ENCODE assay signal across 8 cellular contexts in the genomic region with DNA sequence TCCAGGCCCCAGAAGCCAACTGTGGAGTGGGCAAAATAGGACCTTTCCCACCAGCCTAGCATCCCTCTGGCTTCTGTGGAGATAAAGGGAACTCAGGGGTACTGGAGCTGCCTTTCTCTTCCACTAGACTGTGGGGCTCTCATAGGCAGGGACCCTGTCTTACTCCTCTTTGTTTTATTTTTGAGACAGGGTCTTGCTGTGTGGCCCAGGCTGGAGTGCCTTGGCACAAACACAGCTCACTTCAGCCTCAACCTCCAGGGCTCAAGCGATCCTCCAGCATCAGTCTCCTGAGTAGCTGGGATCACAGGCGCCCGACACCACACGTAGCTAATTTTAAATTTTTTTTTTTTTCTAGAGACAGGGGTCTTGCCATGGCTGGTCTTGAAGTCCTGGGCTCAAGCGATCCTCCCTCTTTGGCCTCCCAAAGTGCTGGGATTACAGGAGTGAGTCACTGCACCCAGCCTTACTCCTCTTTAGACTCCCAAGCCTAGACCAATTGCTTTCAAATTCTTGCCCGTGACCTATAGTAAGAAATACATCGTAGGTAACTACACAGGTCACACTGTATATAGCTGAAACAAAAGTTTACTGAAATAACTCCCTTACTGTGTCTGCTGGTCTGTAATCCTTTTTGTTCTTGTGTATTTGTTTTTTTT. TPM values are rescaled to one million over a fixed set of nuclear protein-coding genes. Genes with fewer than 3 reads are reported as not detected.
DNase-seq lines count a peak whose midpoint lies in the region; ATAC-seq and TF ChIP-seq lines count a peak whose summit lies in the region.

No MANE protein-coding gene starts in this region.

- H2AK9ac ChIP-seq in IMR-90 (replicated peaks; ENCODE audit: low read depth, low read length, poor library complexity) = peak overlapping the region; percentile 99

- H3K56ac ChIP-seq in IMR-90 (ENCODE audit: extremely low read depth, insufficient read depth, low read length) = peak overlapping the region; percentile 40; the same call in 1 of the 2 replicates

- H3K4me1 Mint-ChIP-seq in central memory CD8-positive, alpha-beta T cell = peaks cover 40% of the 10 kb centered on the region
- peaks cover 29 to 30% of the 10 kb centered on the region in 2 donors for H3K4me1 Mint-ChIP-seq in natural killer cell treated with Interleukin-12 subunit alpha and Interleukin-12 subunit beta and Interleukin-15 and Interleukin-18, amount 100 ng/mL, for 72 hours (ENCODE audit: low read depth in 2 of 2)

- H3K9me1 ChIP-seq in IMR-90 (ENCODE audit: insufficient read depth, low read length) = peaks cover 24% of the 10 kb centered on the region

- no peak for ATAC-seq in IMR-90 (ENCODE audit: low read depth)
- ATAC-seq in central memory CD8-positive, alpha-beta T cell (replicated peaks; ENCODE audit: extremely low read depth, poor library complexity, severe bottlenecking) = no peak
- no peak for ATAC-seq in natural killer cell treated with Interleukin-12 subunit alpha and Interleukin-12 subunit beta and Interleukin-15 and Interleukin-18, amount 100 ng/mL, for 72 hours
- no peak for ATAC-seq in GM18502 (IDR thresholded peaks at IDR 0.05; ENCODE audit: poor library complexity, unreplicated experiment)
- no peak for ATAC-seq in HG03097 (IDR thresholded peaks at IDR 0.05; ENCODE audit: low FRiP score, unreplicated experiment)
- no peak for ATAC-seq in GM19035 (IDR thresholded peaks at IDR 0.05; ENCODE audit: unreplicated experiment)

- peaks cover 5 to 47% of the 10 kb centered on the region in 2 experiments; a peak in 2 of 4 replicates for H3K79me1 ChIP-seq in IMR-90 (ENCODE audit: low read depth in 1 of 2, low read length in 2 of 2)

- H3K23ac ChIP-seq in IMR-90 (ENCODE audit: low read depth, low read length) = peak overlapping the region; percentile 90

- no peaks in the 10 kb centered on the region for H3K9me3 Mint-ChIP-seq in central memory CD8-positive, alpha-beta T cell
- H3K9me3 Mint-ChIP-seq in natural killer cell treated with Interleukin-12 subunit alpha and Interleukin-12 subunit beta and Interleukin-15 and Interleukin-18, amount 100 ng/mL, for 72 hours = no peaks in the 10 kb centered on the region

- peak overlapping the region; percentile 4 to 68; a peak in 2 of 4 replicates for H4K8ac ChIP-seq in IMR-90 (ENCODE audit: low read depth in 2 of 2, low read length in 2 of 2)

- peak overlapping the region; percentile 64 for H2BK120ac ChIP-seq in IMR-90 (ENCODE audit: low read depth, low read length)

- H3K18ac ChIP-seq in IMR-90 (ENCODE audit: low read depth, low read length) = peak overlapping the region; percentile 77

- H4K20me1 ChIP-seq in IMR-90 (ENCODE audit: insufficient read depth, low read length) = peaks cover 57% of the 10 kb centered on the region

- H3K36me3 Mint-ChIP-seq in central memory CD8-positive, alpha-beta T cell (ENCODE audit: insufficient read depth) = peaks cover 16% of the 10 kb centered on the region
- no peaks in the 10 kb centered on the region for H3K36me3 Mint-ChIP-seq in natural killer cell treated with Interleukin-12 subunit alpha and Interleukin-12 subunit beta and Interleukin-15 and Interleukin-18, amount 100 ng/mL, for 72 hours

- peak overlapping the region; percentile 53 for H3K9ac ChIP-seq in IMR-90 (ENCODE audit: low read depth, low read length)

- H3K27me3 ChIP-seq in IMR-90 (ENCODE audit: control insufficient read depth, insufficient read depth, low read length) = no peaks in the 10 kb centered on the region

- TSS peak; percentile 30 for BruUV-seq in IMR-90 (replicated peaks; lab: Mats Ljungman, UMichigan)

- H3K27ac Mint-ChIP-seq in central memory CD8-positive, alpha-beta T cell (ENCODE audit: low read depth) = peak overlapping the region; percentile 81
- peak overlapping the region; percentile 79 to 89 for H3K27ac Mint-ChIP-seq in natural killer cell treated with Interleukin-12 subunit alpha and Interleukin-12 subunit beta and Interleukin-15 and Interleukin-18, amount 100 ng/mL, for 72 hours

- no peaks in the 10 kb centered on the region for H3K27me3 Mint-ChIP-seq in central memory CD8-positive, alpha-beta T cell
- no peaks in the 10 kb centered on the region for H3K27me3 Mint-ChIP-seq in natural killer cell treated with Interleukin-12 subunit alpha and Interleukin-12 subunit beta and Interleukin-15 and Interleukin-18, amount 100 ng/mL, for 72 hours

- dilution Hi-C loops in IMR-90 (cut with HindIII; ENCODE audit: low sequenced_read_pairs, unreplicated experiment) = no loop called here

- TF ChIP-seq POLR2A in IMR-90 (IDR thresholded peaks at IDR 0.05; ENCODE audit: low read depth, low read length) = no peak; the same call in 1 of the 2 replicates

- peaks cover 30% of the 10 kb centered on the region for H3K4me1 ChIP-seq in IMR-90 (ENCODE audit: control insufficient read depth, insufficient read depth, low read length)

- in situ Hi-C loops in IMR-90 (cut with MboI; ENCODE audit: low sequenced_read_pairs) = loop anchor here (10.0 kb wide), 1 partner anchor 351 kb away; the partner anchor contains the start of genes ATPAF2 and GID4

- H3K14ac ChIP-seq in IMR-90 (replicated peaks; ENCODE audit: low read depth, low read length) = peak overlapping the region; percentile 86

- H2AK5ac ChIP-seq in IMR-90 (ENCODE audit: low read depth, low read length) = peak overlapping the region; percentile 72

- H3K27ac ChIP-seq in IMR-90 (ENCODE audit: insufficient read depth, low read length) = peak overlapping the region; percentile 81

- POLR2A ChIA-PET in IMR-90 (lab: Charles Lee; ENCODE audit: unreplicated experiment) = no interaction called here

- H3K4me2 ChIP-seq in IMR-90 (ENCODE audit: low read depth, low read length) = peak overlapping the region; percentile 87

- no peak for DNase-seq in AG09309 (ENCODE audit: low read depth)
- DNase-seq in IMR-90 = no peak
- DNase-seq in central memory CD8-positive, alpha-beta T cell (ENCODE audit: low spot score in 2 of 2) = no peak
- DNase-seq in natural killer cell treated with Interleukin-12 subunit alpha and Interleukin-12 subunit beta and Interleukin-15 and Interleukin-18, amount 100 ng/mL, for 72 hours (ENCODE audit: low spot score) = no peak
- no peak for DNase-seq in NCI-H2227 (lab: John Stamatoyannopoulos, UW; ENCODE audit: unreplicated experiment)

- H2AFZ ChIP-seq in IMR-90 (replicated peaks; ENCODE audit: low read length, poor library complexity) = peak overlapping the region; percentile 92

- H2BK15ac ChIP-seq in IMR-90 (ENCODE audit: low read depth, low read length) = peak overlapping the region; percentile 54; the same call in 2 of the 3 replicates

- no peaks in the 10 kb centered on the region for H3K9me3 ChIP-seq in IMR-90 (ENCODE audit: control insufficient read depth, insufficient read depth, low read length)

- no peak for TF ChIP-seq RAD21 in IMR-90 (IDR thresholded peaks at IDR 0.05; ENCODE audit: low read length)

- H3K36me3 ChIP-seq in IMR-90 (ENCODE audit: control insufficient read depth, insufficient read depth, low read length) = no peaks in the 10 kb centered on the region

- H3K4me3 ChIP-seq in AG09309 (ENCODE audit: control insufficient read depth, low read depth, low read length) (peak overlapping the region; percentile 75), IMR-90 (ENCODE audit: insufficient read depth, low read depth, low read length) (peak overlapping the region; percentile 70)

- H2BK5ac ChIP-seq in IMR-90 (ENCODE audit: low read depth, low read length, poor library complexity, severe bottlenecking) = peak overlapping the region; percentile 77

- peak overlapping the region; percentile 82 for H4K91ac ChIP-seq in IMR-90 (ENCODE audit: insufficient read depth, low read depth, low read length)

- CTCF ChIA-PET in IMR-90 (lab: Yijun Ruan, JAX) = no interaction called here

- no CpG with 5 or more reads among the region's 7 CpGs for whole genome bisulfite sequencing in IMR-90 (ENCODE audit: extremely low coverage in 2 of 2, insufficient read length in 1 of 2), 2 experiments

- intact Hi-C loops in IMR-90 (cut with micrococcal nuclease) = loop anchor here (5.0 to 10.0 kb wide), 4 partner anchors 38 to 348 kb away; no protein-coding TSS in a partner anchor

- peak overlapping the region; percentile 69 for H2BK20ac ChIP-seq in IMR-90 (ENCODE audit: low read depth, low read length)

- TF ChIP-seq CTCF in AG09309 (IDR thresholded peaks at IDR 0.05; ENCODE audit: control insufficient read depth, insufficient read depth, low read depth, low read length, missing control alignments) (no peak), IMR-90 (conservative IDR thresholded peaks at IDR 0.05; ENCODE audit: low read depth, low read length) (no peak)

- peak overlapping the region; percentile 90 for H3K4ac ChIP-seq in IMR-90 (ENCODE audit: low read depth, low read length)

- H3K4me3 Mint-ChIP-seq in central memory CD8-positive, alpha-beta T cell = peak overlapping the region; percentile 87
- peak overlapping the region; percentile 93 for H3K4me3 Mint-ChIP-seq in natural killer cell treated with Interleukin-12 subunit alpha and Interleukin-12 subunit beta and Interleukin-15 and Interleukin-18, amount 100 ng/mL, for 72 hours

- peak overlapping the region; percentile 31 for H4K5ac ChIP-seq in IMR-90 (ENCODE audit: low read depth, low read length)

TF ChIP-seq in IMR-90, 13 proteins besides CTCF, POLR2A, EP300 and RAD21 (continues in another document):
- TF ChIP-seq NFE2L2 (IDR thresholded peaks at IDR 0.05; ENCODE audit: low read depth, low read length) (no peak), FOS (IDR thresholded peaks at IDR 0.05; ENCODE audit: low read depth, low read length) (no peak), MAFK (IDR thresholded peaks at IDR 0.05; ENCODE audit: low read depth, low read length) (no peak), CHD1 (IDR thresholded peaks at IDR 0.05; ENCODE audit: low read depth, low read length) (no peak), USF2 (IDR thresholded peaks at IDR 0.05; ENCODE audit: low read depth, low read length) (no peak), RFX5 (IDR thresholded peaks at IDR 0.05; ENCODE audit: low read depth, low read length) (no peak), SMC3 (IDR thresholded peaks at IDR 0.05; ENCODE audit: low read depth, low read length) (no peak)

RNA-seq across cellular contexts. Expression of gene RAI1, which starts 2.6 kb away (rescaled TPM):
- total RNA-seq in IMR-90 (2012; rRNA removed) = 1.8 and 1.9 TPM in 2 replicates
- polyA plus RNA-seq in IMR-90 (2012; rRNA removed) = 10.5 and 14.0 TPM in 2 replicates
- polyA plus RNA-seq in IMR-90 (2012; cell fraction: cytosol; rRNA removed) = 5.5 and 10.5 TPM in 2 replicates
- polyA plus RNA-seq in IMR-90 (2012; cell fraction: nucleus; rRNA removed; ENCODE audit: low replicate concordance) = 18.8 and 32.7 TPM in 2 replicates
- total RNA-seq in natural killer cell treated with Interleukin-12 subunit alpha and Interleukin-12 subunit beta and Interleukin-15 and Interleukin-18, amount 100 ng/mL, for 72 hours = 10 to 100 TPM; 15.8 to 31.0 TPM
